In the genomic region with DNA sequence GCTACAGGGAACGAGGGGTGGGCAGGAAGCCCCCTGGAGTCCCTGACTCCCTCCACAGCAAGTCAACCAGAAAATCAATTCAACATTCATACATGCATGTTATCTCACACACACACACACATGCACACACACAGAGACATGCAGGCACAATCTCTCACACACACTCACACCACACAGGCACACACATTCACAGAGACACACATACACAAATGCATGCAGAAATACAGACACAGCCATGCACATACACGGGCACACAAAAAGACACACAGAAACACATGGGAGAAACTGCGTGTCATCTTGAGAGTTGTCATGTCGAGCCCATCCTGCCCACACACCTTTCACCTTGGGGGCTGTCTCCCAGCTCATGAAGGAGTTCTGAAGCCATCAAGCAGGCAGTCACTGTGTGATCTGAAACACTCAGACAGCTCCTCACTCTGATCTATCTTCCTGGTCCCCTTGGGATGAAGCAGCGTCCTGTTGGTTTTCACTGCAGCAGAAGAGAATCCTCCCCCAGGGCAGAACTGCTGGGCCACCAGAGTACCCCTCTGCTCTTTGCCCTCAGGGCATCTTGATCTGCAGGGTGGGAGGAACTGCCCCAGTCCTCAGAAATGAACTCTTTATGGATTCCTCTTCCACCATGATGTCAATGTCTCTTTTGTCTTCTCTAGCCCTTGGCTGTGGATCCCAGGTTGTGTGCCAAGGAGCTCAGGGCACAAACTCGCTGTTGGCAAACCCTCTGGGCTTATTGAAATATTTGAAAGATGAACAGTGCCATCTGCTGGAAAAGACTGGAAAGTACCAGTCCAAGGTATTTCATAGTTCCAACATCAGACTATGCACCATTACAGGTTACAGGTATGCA, we compare ENCODE assay signal across 8 cellular contexts. TPM values are rescaled to one million over a fixed set of nuclear protein-coding genes. Genes with fewer than 3 reads are reported as not detected.
DNase-seq lines count a peak whose midpoint lies in the region; ATAC-seq and TF ChIP-seq lines count a peak whose summit lies in the region.

No MANE protein-coding gene starts in this region.

- H3K27me3 Mint-ChIP-seq in activated B cell treated with CpG ODN at 0.5 μM for 24 hours = peaks cover 62% of the 10 kb centered on the region

- 36 to 42% methylated on average over 6 of the region's 6 CpGs for WGBS in thyroid gland, 2 donors

- DNase-seq in NCI-H1436 (lab: John Stamatoyannopoulos, UW) (peak; percentile 63), NCI-H1436 treated with DMSO at 0.1 percent for 48 hours (lab: John Stamatoyannopoulos, UW) (no peak), NCI-H2171 (lab: John Stamatoyannopoulos, UW) (peak; percentile 61), activated B cell treated with CpG ODN at 0.5 μM for 24 hours (peak; percentile 36), dorsolateral prefrontal cortex (peak in 7 of 10 donors; percentile 54 to 82 (median 72)), lung microvascular endothelial cell (ENCODE audit: low read depth in 2 of 2) (peak; percentile 65 to 75), thyroid gland (peak; percentile 73 to 75)

- intact Hi-C loops in activated B cell treated with CpG ODN at 0.5 μM for 24 hours (cut with micrococcal nuclease) (loop anchor here (1.0 to 5.0 kb wide), 7 partner anchors 9 to 796 kb away; a partner anchor contains a TSS), dorsolateral prefrontal cortex (cut with DNase I) (loop anchor here (2.0 to 10.0 kb wide), 4 partner anchors 82 to 470 kb away; a partner anchor contains a TSS), thyroid gland (cut with DNase I) (loop anchor here (2.0 to 10.0 kb wide), 2 partner anchors 82 to 192 kb away; no protein-coding TSS in a partner anchor)

- CTCF ChIA-PET in activated B cell treated with CpG ODN at 0.5 μM for 24 hours (lab: Charles Lee) = interaction anchor here (0.7 to 2.6 kb wide), 23 partner anchors 9 to 379 kb away, joined by 3 to 27 read pairs (median 5); a partner anchor contains a TSS

- no peak for TF ChIP-seq CTCF in activated B cell treated with CpG ODN at 0.5 μM for 24 hours (IDR thresholded peaks at IDR 0.05)
- TF ChIP-seq CTCF in dorsolateral prefrontal cortex (IDR thresholded peaks at IDR 0.05 in 54 of 56, conservative IDR thresholded peaks at IDR 0.05 in 2 of 56; ENCODE audit: low read depth in 1 of 56, partially characterized antibody in 56 of 56) = peak; percentile 60 to 92 (median 82)
- TF ChIP-seq CTCF in thyroid gland (IDR thresholded peaks at IDR 0.05) = peak in 5 of 6 experiments; percentile 40 to 84 (median 71)

- POLR2A ChIA-PET in activated B cell treated with CpG ODN at 0.5 μM for 24 hours (lab: Charles Lee) = no interaction called here

- peaks cover 0 to 6% of the 10 kb centered on the region in 2 donors for H3K4me1 ChIP-seq in thyroid gland

- H3K27me3 ChIP-seq in dorsolateral prefrontal cortex (peaks cover 2 to 78% (median 57%) of the 10 kb centered on the region in 45 donors), thyroid gland (peaks cover 6% of the 10 kb centered on the region)

- no peaks in the 10 kb centered on the region for H3K36me3 ChIP-seq in thyroid gland

- H3K4me1 Mint-ChIP-seq in activated B cell treated with CpG ODN at 0.5 μM for 24 hours = peaks cover 16% of the 10 kb centered on the region

- H3K36me3 Mint-ChIP-seq in activated B cell treated with CpG ODN at 0.5 μM for 24 hours (ENCODE audit: low read depth) = no peaks in the 10 kb centered on the region

- no peaks in the 10 kb centered on the region for H3K9me3 Mint-ChIP-seq in activated B cell treated with CpG ODN at 0.5 μM for 24 hours

- H3K27ac ChIP-seq in dorsolateral prefrontal cortex (no peak overlapping the region), thyroid gland (no peak overlapping the region)

- H3K4me3 Mint-ChIP-seq in activated B cell treated with CpG ODN at 0.5 μM for 24 hours = no peak overlapping the region

- no peaks in the 10 kb centered on the region for H3K9me3 ChIP-seq in thyroid gland

- TF ChIP-seq POLR2A in thyroid gland (IDR thresholded peaks at IDR 0.05) = no peak

- ATAC-seq in HG02610 (IDR thresholded peaks at IDR 0.05; ENCODE audit: unreplicated experiment) (peak; percentile 51), activated B cell treated with CpG ODN at 0.5 μM for 24 hours (ENCODE audit: low read depth) (peak; percentile 85)

- no peak overlapping the region for H3K4me3 ChIP-seq in dorsolateral prefrontal cortex
- no peak overlapping the region for H3K4me3 ChIP-seq in thyroid gland (replicated peaks in 1 of 3)

- no peak overlapping the region for H3K27ac Mint-ChIP-seq in activated B cell treated with CpG ODN at 0.5 μM for 24 hours

RNA-seq across cellular contexts. Expression of a gene that starts 8.8 kb away (rescaled TPM):
- total RNA-seq in activated B cell treated with CpG ODN at 0.5 μM for 24 hours (not detected in 2 replicates), dorsolateral prefrontal cortex (not detected), lung microvascular endothelial cell (not detected in 2 replicates), thyroid gland (not detected)

RNA-seq across cellular contexts. Expression of a gene that starts 52.4 kb away (rescaled TPM):
- total RNA-seq in activated B cell treated with CpG ODN at 0.5 μM for 24 hours = 0.46 and 0.80 TPM in 2 replicates
- total RNA-seq in dorsolateral prefrontal cortex = 1 to 10 TPM in 103 of 120 experiments, under 1 TPM in 12, not detected in 5; 0.53 to 5.3 (median 2.0) TPM
- 2.4 and 4.8 TPM in 2 replicates for total RNA-seq in lung microvascular endothelial cell
- total RNA-seq in thyroid gland = 10 to 100 TPM in 3 of 4 donors, 1 to 10 TPM in 1; 2.4 to 31.7 (median 16.5) TPM

RNA-seq across cellular contexts. Expression of a gene that starts 52.8 kb away (rescaled TPM):
- total RNA-seq in activated B cell treated with CpG ODN at 0.5 μM for 24 hours (1.9 and 2.2 TPM in 2 replicates), dorsolateral prefrontal cortex (1 to 10 TPM in 1 of 120 experiments, under 1 TPM in 57, not detected in 62; 0.12 to 1.1 (median 0.26) TPM), lung microvascular endothelial cell (under 0.01 and 0.22 TPM in 2 replicates), thyroid gland (under 1 TPM in 2 of 4 donors, not detected in 2; 0.33 to 0.46 TPM)
